ENCODE assay signal across 16 cellular contexts in the genomic region with DNA sequence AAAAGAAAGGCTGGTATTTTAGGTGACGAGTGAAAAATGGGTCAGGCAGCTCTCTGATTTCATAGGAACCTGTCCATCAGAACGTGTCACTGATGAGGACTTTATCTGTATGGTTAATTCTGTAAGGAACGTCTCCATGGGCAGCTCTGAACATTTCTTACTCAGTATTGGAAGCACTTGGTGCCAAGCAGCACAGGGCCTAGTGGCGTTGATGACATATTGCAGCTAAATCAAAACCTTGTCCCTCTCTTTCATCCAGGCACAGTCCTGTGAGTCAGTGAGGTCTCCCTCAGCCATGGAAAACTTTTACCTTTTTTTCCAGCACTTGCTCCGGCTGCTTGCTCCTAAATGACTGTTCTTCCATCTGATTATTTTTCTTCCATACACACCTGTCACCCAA.
"Had no signal": no experiment of that assay in that cellular context is flagged by ENCODE, and none has a peak within 500 bp of the region (broad histone marks: within the 10 kb centered on the region; RNA-seq: fewer than 3 reads in every experiment).

No MANE protein-coding gene starts in this region.

- H3K27ac Mint-ChIP-seq: dendritic cell treated with granulocyte-macrophage colony-stimulating factor and Interleukin-4, amounts not matched to agents 40 ng/mL and 50 ng/mL, for 4 days; effector memory CD8-positive, alpha-beta T cell; naive thymus-derived CD4-positive, alpha-beta T cell had no signal

- ATAC-seq: effector memory CD8-positive, alpha-beta T cell; gastroesophageal sphincter; left colon; naive thymus-derived CD4-positive, alpha-beta T cell had no signal

- H3K4me1 Mint-ChIP-seq: naive thymus-derived CD4-positive, alpha-beta T cell had no signal

- DNase-seq: effector memory CD8-positive, alpha-beta T cell; esophagus squamous epithelium; foreskin fibroblast; glutamatergic neuron; kidney; left colon; mammary epithelial cell; naive thymus-derived CD4-positive, alpha-beta T cell; nephron progenitor cell; psoas muscle; retina; stimulated activated CD4-positive, alpha-beta T cell treated with anti-CD3 and anti-CD28 coated beads, Interleukin-2, amount 100 ng/mL, for 48 hours; stimulated activated naive CD4-positive, alpha-beta T cell treated with Interleukin-2 at 50 U/mL for 16 hours; trophoblast cell had no signal

- H3K4me3 Mint-ChIP-seq: dendritic cell treated with granulocyte-macrophage colony-stimulating factor and Interleukin-4, amounts not matched to agents 40 ng/mL and 50 ng/mL, for 4 days; effector memory CD8-positive, alpha-beta T cell; naive thymus-derived CD4-positive, alpha-beta T cell; nephron progenitor cell had no signal

- H3K27me3 Mint-ChIP-seq: dendritic cell treated with granulocyte-macrophage colony-stimulating factor and Interleukin-4, amounts not matched to agents 40 ng/mL and 50 ng/mL, for 4 days had no signal

- H3K9me3 Mint-ChIP-seq: dendritic cell treated with granulocyte-macrophage colony-stimulating factor and Interleukin-4, amounts not matched to agents 40 ng/mL and 50 ng/mL, for 4 days; nephron progenitor cell had no signal
